2 cellular contexts compared by ENCODE assay signal in genomic region chr3:38519000-38519399, GRCh38.
TF ChIP-seq lines count a peak whose summit lies in the region.

No MANE protein-coding gene starts in this region.

TF ChIP-seq in IMR-90, 13 proteins besides CTCF, POLR2A, EP300 and RAD21:
- TF ChIP-seq MAZ (IDR thresholded peaks at IDR 0.05; ENCODE audit: borderline replicate concordance, low read depth, low read length) (no peak), FOS (IDR thresholded peaks at IDR 0.05; ENCODE audit: low read depth, low read length) (peak; percentile 59)

TF ChIP-seq in K562, 482 proteins besides CTCF, POLR2A, EP300 and RAD21:
- TF ChIP-seq SAP30 (IDR thresholded peaks at IDR 0.05; ENCODE audit: borderline replicate concordance, insufficient read depth, low read depth, low read length, poor library complexity, severe bottlenecking) (no peak), ILF3 (IDR thresholded peaks at IDR 0.05; ENCODE audit: borderline replicate concordance) (no peak), JUN (IDR thresholded peaks at IDR 0.05; ENCODE audit: borderline replicate concordance, low read depth, low read length) (peak; percentile 55; the same call in 1 of the 2 replicates), JUN (CRISPR knock-in tag; IDR thresholded peaks at IDR 0.05; ENCODE audit: borderline replicate concordance) (no peak), ZNF696 (CRISPR knock-in tag; conservative IDR thresholded peaks at IDR 0.05) (no peak), ELF2 (CRISPR knock-in tag; IDR thresholded peaks at IDR 0.05) (no peak), FOSL1 (tag; conservative IDR thresholded peaks at IDR 0.05) (peak; percentile 76), BMI1 (IDR thresholded peaks at IDR 0.05; ENCODE audit: low read length) (no peak), JUND (IDR thresholded peaks at IDR 0.05; ENCODE audit: borderline replicate concordance, low read depth, low read length) (peak; percentile 70; the same call in 1 of the 2 replicates), JUND (tag; IDR thresholded peaks at IDR 0.05; ENCODE audit: borderline replicate concordance, low read depth, low read length) (peak; percentile 75), DNMT1 (IDR thresholded peaks at IDR 0.05) (no peak), ZKSCAN3 (CRISPR knock-in tag; IDR thresholded peaks at IDR 0.05) (no peak), ZNF76 (CRISPR knock-in tag; IDR thresholded peaks at IDR 0.05; ENCODE audit: borderline replicate concordance) (no peak), XRCC5 (IDR thresholded peaks at IDR 0.05; ENCODE audit: low read depth, low read length) (no peak), THRA (IDR thresholded peaks at IDR 0.05) (no peak), ATF3 (IDR thresholded peaks at IDR 0.05) (peak; percentile 79), ATF3 (CRISPR knock-in tag; conservative IDR thresholded peaks at IDR 0.05) (no peak), FOXM1 (IDR thresholded peaks at IDR 0.05; ENCODE audit: low read depth) (no peak), FOXM1 (CRISPR knock-in tag; IDR thresholded peaks at IDR 0.05; ENCODE audit: low read depth) (no peak), MCM7 (IDR thresholded peaks at IDR 0.05) (no peak), HNRNPLL (IDR thresholded peaks at IDR 0.05; ENCODE audit: low read depth, low read length, poor library complexity, severe bottlenecking) (no peak), EHMT2 (IDR thresholded peaks at IDR 0.05) (no peak), NR2F6 (CRISPR knock-in tag; IDR thresholded peaks at IDR 0.05) (no peak), BACH1 (tag; IDR thresholded peaks at IDR 0.05) (no peak), SMAD4 (CRISPR knock-in tag; conservative IDR thresholded peaks at IDR 0.05) (no peak), CREM (IDR thresholded peaks at IDR 0.05; ENCODE audit: low read depth) (no peak), ZNF75A (CRISPR knock-in tag; IDR thresholded peaks at IDR 0.05) (no peak), MAZ (CRISPR knock-in tag; conservative IDR thresholded peaks at IDR 0.05 in 1 of 2, IDR thresholded peaks at IDR 0.05 in 1 of 2) (no peak), ZNF165 (CRISPR knock-in tag; IDR thresholded peaks at IDR 0.05; ENCODE audit: borderline replicate concordance) (no peak), ELK3 (CRISPR knock-in tag; IDR thresholded peaks at IDR 0.05) (no peak), KLF1 (tag; IDR thresholded peaks at IDR 0.05) (no peak), SIN3B (IDR thresholded peaks at IDR 0.05; ENCODE audit: low read depth) (no peak), CREB3L1 (IDR thresholded peaks at IDR 0.05; ENCODE audit: borderline replicate concordance, low read depth) (no peak), ZNF57 (CRISPR knock-in tag; IDR thresholded peaks at IDR 0.05) (no peak), ZNF232 (CRISPR knock-in tag; IDR thresholded peaks at IDR 0.05) (no peak), MYC (IDR thresholded peaks at IDR 0.05; ENCODE audit: low read depth, low read length) (no peak), MYC (CRISPR knock-in tag; IDR thresholded peaks at IDR 0.05; ENCODE audit: borderline replicate concordance, low read depth) (no peak)
